In the genomic region with DNA sequence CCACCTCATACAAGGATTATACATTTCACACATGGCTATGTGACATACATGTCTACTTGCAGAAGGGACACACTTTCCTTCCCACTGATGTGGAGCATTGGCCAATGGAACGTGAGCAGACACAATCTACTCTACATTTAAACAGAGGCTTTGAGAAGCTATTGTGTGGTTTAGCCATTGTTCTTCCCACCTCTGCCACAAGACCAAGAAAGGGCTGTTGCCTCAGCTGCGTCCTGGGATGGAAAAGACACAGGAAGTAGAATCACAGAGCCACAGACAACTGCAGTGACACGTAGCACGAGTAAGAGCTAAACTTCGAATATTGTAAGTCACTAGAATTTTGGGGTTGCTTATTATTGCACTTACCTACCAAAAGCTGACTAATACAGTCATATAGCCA, we compare ENCODE assay signal across 17 cellular contexts. TPM values are rescaled to one million over a fixed set of nuclear protein-coding genes. Genes with fewer than 3 reads are reported as not detected.
DNase-seq lines count a peak whose midpoint lies in the region; ATAC-seq and FAIRE-seq lines count a peak whose summit lies in the region.
"Had no signal": no experiment of that assay in that cellular context is flagged by ENCODE, and none has a peak within 500 bp of the region (broad histone marks: within the 10 kb centered on the region; RNA-seq: fewer than 3 reads in every experiment).

No MANE protein-coding gene starts in this region.

- no peak overlapping the region for H3K4me3 ChIP-seq in SK-N-MC
- H3K4me3 ChIP-seq: gastrocnemius medialis had no signal

- no peak for DNase-seq in activated T-cell treated with anti-CD3 and anti-CD28 coated beads, Interleukin-2, amount 50 U/mL, for 24 hours
- no peak for DNase-seq in activated T-cell treated with anti-CD3 and anti-CD28 coated beads, Interleukin-2, amount 50 U/mL, for 1 hour
- DNase-seq in SK-N-MC (ENCODE audit: low read depth, low spot score) (no peak), HTR-8/SVneo (ENCODE audit: insufficient read length, low spot score) (no peak), NCI-H1048 (lab: John Stamatoyannopoulos, UW) (no peak)
- DNase-seq in activated naive CD8-positive, alpha-beta T cell treated with anti-CD3 and anti-CD28 coated beads for 36 hours: peak; percentile 37
- peak; percentile 19 to 24 for DNase-seq in stimulated activated CD8-positive, alpha-beta memory T cell treated with anti-CD3 and anti-CD28 coated beads, Interleukin-7, amount 100 ng/mL, for 4 hours (ENCODE audit: low read depth in 2 of 2)
- DNase-seq: DMS 273 treated with DMSO at 0.1 percent for 48 hours, gastrocnemius medialis, NCI-H1105, NCI-H510A treated with DMSO at 0.1 percent for 48 hours had no signal

- peak overlapping the region; percentile 98 for H3K27ac ChIP-seq in SK-N-MC
- H3K27ac ChIP-seq: gastrocnemius medialis had no signal

- no peak for FAIRE-seq in HTR-8/SVneo (lab: Jason Lieb, UNC)
- FAIRE-seq: islet of Langerhans had no signal

- H3K27me3 Mint-ChIP-seq in activated T-cell treated with anti-CD3 and anti-CD28 coated beads, Interleukin-2, amount 50 U/mL, for 24 hours: no peaks in the 10 kb centered on the region
- no peaks in the 10 kb centered on the region for H3K27me3 Mint-ChIP-seq in activated naive CD8-positive, alpha-beta T cell treated with anti-CD3 and anti-CD28 coated beads for 36 hours

- no peak overlapping the region for H3K4me3 Mint-ChIP-seq in activated T-cell treated with anti-CD3 and anti-CD28 coated beads, Interleukin-2, amount 50 U/mL, for 24 hours
- peak overlapping the region; percentile 37 for H3K4me3 Mint-ChIP-seq in activated naive CD8-positive, alpha-beta T cell treated with anti-CD3 and anti-CD28 coated beads for 36 hours
- H3K4me3 Mint-ChIP-seq: brain, mesothelial cell of epicardium had no signal

- ATAC-seq in HG02885 (IDR thresholded peaks at IDR 0.05; ENCODE audit: poor library complexity, unreplicated experiment): no peak
- ATAC-seq: gastrocnemius medialis had no signal

- H3K4me1 Mint-ChIP-seq in activated T-cell treated with anti-CD3 and anti-CD28 coated beads, Interleukin-2, amount 50 U/mL, for 24 hours (ENCODE audit: low read depth): peaks cover 77% of the 10 kb centered on the region
- peaks cover 65% of the 10 kb centered on the region for H3K4me1 Mint-ChIP-seq in activated naive CD8-positive, alpha-beta T cell treated with anti-CD3 and anti-CD28 coated beads for 36 hours
- H3K4me1 Mint-ChIP-seq: brain, mesothelial cell of epicardium had no signal

- H3K9me3 Mint-ChIP-seq in activated T-cell treated with anti-CD3 and anti-CD28 coated beads, Interleukin-2, amount 50 U/mL, for 24 hours: no peaks in the 10 kb centered on the region
- H3K9me3 Mint-ChIP-seq in activated naive CD8-positive, alpha-beta T cell treated with anti-CD3 and anti-CD28 coated beads for 36 hours: no peaks in the 10 kb centered on the region
- H3K9me3 Mint-ChIP-seq: brain, mesothelial cell of epicardium had no signal

- H3K36me3 Mint-ChIP-seq in activated T-cell treated with anti-CD3 and anti-CD28 coated beads, Interleukin-2, amount 50 U/mL, for 24 hours (ENCODE audit: low read depth): peaks cover 32% of the 10 kb centered on the region
- peaks cover 26% of the 10 kb centered on the region for H3K36me3 Mint-ChIP-seq in activated naive CD8-positive, alpha-beta T cell treated with anti-CD3 and anti-CD28 coated beads for 36 hours
- H3K36me3 Mint-ChIP-seq: brain, mesothelial cell of epicardium had no signal

- peak overlapping the region; percentile 88 for H3K27ac Mint-ChIP-seq in activated T-cell treated with anti-CD3 and anti-CD28 coated beads, Interleukin-2, amount 50 U/mL, for 24 hours
- peak overlapping the region; percentile 76 for H3K27ac Mint-ChIP-seq in activated naive CD8-positive, alpha-beta T cell treated with anti-CD3 and anti-CD28 coated beads for 36 hours
- H3K27ac Mint-ChIP-seq: brain, mesothelial cell of epicardium had no signal

- peaks cover 3% of the 10 kb centered on the region; the same call in 1 of the 2 replicates for H3K36me3 ChIP-seq in SK-N-MC (ENCODE audit: insufficient read depth, low read length)
- H3K36me3 ChIP-seq: gastrocnemius medialis had no signal

- no peaks in the 10 kb centered on the region for H3K9me3 ChIP-seq in SK-N-MC (ENCODE audit: low read depth, low read length)
- H3K9me3 ChIP-seq: gastrocnemius medialis had no signal

- H3K9ac ChIP-seq in SK-N-MC (ENCODE audit: insufficient read length): no peak overlapping the region

RNA-seq across cellular contexts. Expression of a gene that starts 33.3 kb away (rescaled TPM):
- total RNA-seq in activated naive CD8-positive, alpha-beta T cell treated with anti-CD3 and anti-CD28 coated beads for 36 hours: 10 to 100 TPM; 75.8 to 82.6 TPM
- total RNA-seq: HT-29, RPMI7951 had no signal

Comparison
In these comparisons a context has a peak if more than half of its experiments do, and no peak if none do; other contexts are left out.
1. DNase-seq: peak in activated naive CD8-positive, alpha-beta T cell treated with anti-CD3 and anti-CD28 coated beads for 36 hours (single experiment) and stimulated activated CD8-positive, alpha-beta memory T cell treated with anti-CD3 and anti-CD28 coated beads, Interleukin-7, amount 100 ng/mL, for 4 hours (2 of 2); none in activated T-cell treated with anti-CD3 and anti-CD28 coated beads, Interleukin-2, amount 50 U/mL, for 24 hours (single experiment), activated T-cell treated with anti-CD3 and anti-CD28 coated beads, Interleukin-2, amount 50 U/mL, for 1 hour (single experiment), SK-N-MC (single experiment), HTR-8/SVneo (single experiment) and NCI-H1048 (single experiment).